ENCODE assay signal across 2 cellular contexts in the genomic region with DNA sequence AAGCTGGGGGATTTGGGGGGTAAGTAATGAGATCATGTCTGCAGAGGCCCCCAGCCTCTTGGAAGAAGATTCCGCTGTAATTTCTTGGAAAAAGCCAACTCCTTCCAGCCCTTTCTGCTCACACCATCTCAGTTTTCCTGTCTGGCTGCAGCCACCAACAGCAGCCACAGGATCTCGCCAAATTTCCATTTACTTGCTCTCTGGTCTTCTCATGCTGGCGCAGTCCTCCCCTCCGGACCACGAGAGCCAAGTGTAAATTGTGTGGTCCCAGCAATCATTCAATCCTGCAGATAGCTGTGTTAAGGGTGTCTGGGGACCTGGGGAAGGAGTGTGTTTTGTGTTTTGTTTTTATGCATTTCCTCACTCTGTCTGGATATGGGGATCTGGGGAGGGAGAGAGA.
TF ChIP-seq lines count a peak whose summit lies in the region.

No MANE protein-coding gene starts in this region.

TF ChIP-seq in GM23338, 12 proteins besides CTCF, POLR2A, EP300 and RAD21:
- no peak for TF ChIP-seq STAT1 (IDR thresholded peaks at IDR 0.05; ENCODE audit: unreplicated experiment)
- no peak for TF ChIP-seq EZH2phosphoT487 (IDR thresholded peaks at IDR 0.05; ENCODE audit: unreplicated experiment)
- TF ChIP-seq POLR2AphosphoS5 (IDR thresholded peaks at IDR 0.05; ENCODE audit: low read depth) = no peak

TF ChIP-seq in K562, 482 proteins besides CTCF, POLR2A, EP300 and RAD21:
- no peak for TF ChIP-seq ZNF253 (CRISPR knock-in tag; conservative IDR thresholded peaks at IDR 0.05)
- no peak for TF ChIP-seq MTA3 (IDR thresholded peaks at IDR 0.05; ENCODE audit: borderline replicate concordance)
- no peak for TF ChIP-seq ZNF644 (tag; IDR thresholded peaks at IDR 0.05; ENCODE audit: low read depth)
- TF ChIP-seq, protein P1, sequence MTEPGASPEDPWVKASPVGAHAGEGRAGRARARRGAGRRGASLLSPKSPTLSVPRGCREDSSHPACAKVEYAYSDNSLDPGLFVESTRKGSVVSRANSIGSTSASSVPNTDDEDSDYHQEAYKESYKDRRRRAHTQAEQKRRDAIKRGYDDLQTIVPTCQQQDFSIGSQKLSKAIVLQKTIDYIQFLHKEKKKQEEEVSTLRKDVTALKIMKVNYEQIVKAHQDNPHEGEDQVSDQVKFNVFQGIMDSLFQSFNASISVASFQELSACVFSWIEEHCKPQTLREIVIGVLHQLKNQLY (CRISPR knock-in tag; conservative IDR thresholded peaks at IDR 0.05) = no peak
- TF ChIP-seq, protein P2, sequence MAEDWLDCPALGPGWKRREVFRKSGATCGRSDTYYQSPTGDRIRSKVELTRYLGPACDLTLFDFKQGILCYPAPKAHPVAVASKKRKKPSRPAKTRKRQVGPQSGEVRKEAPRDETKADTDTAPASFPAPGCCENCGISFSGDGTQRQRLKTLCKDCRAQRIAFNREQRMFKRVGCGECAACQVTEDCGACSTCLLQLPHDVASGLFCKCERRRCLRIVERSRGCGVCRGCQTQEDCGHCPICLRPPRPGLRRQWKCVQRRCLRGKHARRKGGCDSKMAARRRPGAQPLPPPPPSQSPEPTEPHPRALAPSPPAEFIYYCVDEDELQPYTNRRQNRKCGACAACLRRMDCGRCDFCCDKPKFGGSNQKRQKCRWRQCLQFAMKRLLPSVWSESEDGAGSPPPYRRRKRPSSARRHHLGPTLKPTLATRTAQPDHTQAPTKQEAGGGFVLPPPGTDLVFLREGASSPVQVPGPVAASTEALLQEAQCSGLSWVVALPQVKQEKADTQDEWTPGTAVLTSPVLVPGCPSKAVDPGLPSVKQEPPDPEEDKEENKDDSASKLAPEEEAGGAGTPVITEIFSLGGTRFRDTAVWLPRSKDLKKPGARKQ (CRISPR knock-in tag; IDR thresholded peaks at IDR 0.05) = no peak
- no peak for TF ChIP-seq ZNF507 (tag; conservative IDR thresholded peaks at IDR 0.05)
- TF ChIP-seq CBX5 (IDR thresholded peaks at IDR 0.05; ENCODE audit: borderline replicate concordance, low read depth) = no peak
- no peak for TF ChIP-seq RBM34 (IDR thresholded peaks at IDR 0.05; ENCODE audit: borderline replicate concordance, insufficient read depth, low read length)
- no peak for TF ChIP-seq KHSRP (IDR thresholded peaks at IDR 0.05)
- no peak for TF ChIP-seq PCBP2 (IDR thresholded peaks at IDR 0.05; ENCODE audit: low read depth, low read length, poor library complexity, severe bottlenecking)
- no peak for TF ChIP-seq DDX20 (tag; IDR thresholded peaks at IDR 0.05; ENCODE audit: low read depth)
